3 cellular contexts compared by ENCODE assay signal in the genomic region with DNA sequence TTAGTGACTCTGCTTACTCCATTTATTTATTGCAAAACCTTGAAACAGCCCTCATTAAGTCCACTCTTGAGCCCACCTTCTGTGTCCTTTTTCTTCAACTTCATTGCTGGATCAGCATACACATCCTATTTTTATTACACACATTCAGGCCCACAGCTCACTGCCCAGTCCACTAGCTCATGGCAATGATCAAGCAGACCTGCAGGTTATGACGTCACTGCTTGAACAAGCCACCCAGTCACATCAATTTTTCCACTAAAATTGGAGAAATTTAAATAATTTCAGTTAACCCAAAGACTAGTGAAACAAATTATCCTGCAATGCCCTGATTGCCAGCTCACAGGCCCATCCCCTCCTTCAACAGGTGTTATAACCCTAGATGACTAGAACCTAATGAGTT.
TF ChIP-seq lines count a peak whose summit lies in the region.

No MANE protein-coding gene starts in this region.

TF ChIP-seq in HepG2, 621 proteins besides CTCF, POLR2A, EP300 and RAD21:
- TF ChIP-seq CREB1 (IDR thresholded peaks at IDR 0.05) (peak; percentile 96), CREB1 (CRISPR knock-in tag; IDR thresholded peaks at IDR 0.05) (no peak), ATF7 (IDR thresholded peaks at IDR 0.05) (peak; percentile 96), ATF7 (CRISPR knock-in tag; IDR thresholded peaks at IDR 0.05) (no peak), ZNF510 (CRISPR knock-in tag; IDR thresholded peaks at IDR 0.05; ENCODE audit: low read depth) (no peak)
TF ChIP-seq in HepG2: peak in this region for 2.

TF ChIP-seq in GM12878, 131 proteins besides CTCF, POLR2A, EP300 and RAD21:
- peak; percentile 34; the same call in 1 of the 2 replicates for TF ChIP-seq ATF7 (IDR thresholded peaks at IDR 0.05; ENCODE audit: low read depth)
- TF ChIP-seq NR2F1 (conservative IDR thresholded peaks at IDR 0.05) = no peak
- TF ChIP-seq POU2F2 (IDR thresholded peaks at IDR 0.05; ENCODE audit: borderline replicate concordance, low read depth, low read length) = no peak
TF ChIP-seq in GM12878: peak in this region for 1.

TF ChIP-seq in K562, 482 proteins besides CTCF, POLR2A, EP300 and RAD21:
- no peak for TF ChIP-seq NFYB (IDR thresholded peaks at IDR 0.05; ENCODE audit: extremely low read depth, insufficient read length)
- no peak for TF ChIP-seq ELF2 (CRISPR knock-in tag; IDR thresholded peaks at IDR 0.05)
- TF ChIP-seq SIX5 (IDR thresholded peaks at IDR 0.05; ENCODE audit: borderline replicate concordance in 1 of 2, insufficient read depth in 1 of 2, low read depth in 1 of 2, low read length in 2 of 2) = no peak
- TF ChIP-seq, protein P1, sequence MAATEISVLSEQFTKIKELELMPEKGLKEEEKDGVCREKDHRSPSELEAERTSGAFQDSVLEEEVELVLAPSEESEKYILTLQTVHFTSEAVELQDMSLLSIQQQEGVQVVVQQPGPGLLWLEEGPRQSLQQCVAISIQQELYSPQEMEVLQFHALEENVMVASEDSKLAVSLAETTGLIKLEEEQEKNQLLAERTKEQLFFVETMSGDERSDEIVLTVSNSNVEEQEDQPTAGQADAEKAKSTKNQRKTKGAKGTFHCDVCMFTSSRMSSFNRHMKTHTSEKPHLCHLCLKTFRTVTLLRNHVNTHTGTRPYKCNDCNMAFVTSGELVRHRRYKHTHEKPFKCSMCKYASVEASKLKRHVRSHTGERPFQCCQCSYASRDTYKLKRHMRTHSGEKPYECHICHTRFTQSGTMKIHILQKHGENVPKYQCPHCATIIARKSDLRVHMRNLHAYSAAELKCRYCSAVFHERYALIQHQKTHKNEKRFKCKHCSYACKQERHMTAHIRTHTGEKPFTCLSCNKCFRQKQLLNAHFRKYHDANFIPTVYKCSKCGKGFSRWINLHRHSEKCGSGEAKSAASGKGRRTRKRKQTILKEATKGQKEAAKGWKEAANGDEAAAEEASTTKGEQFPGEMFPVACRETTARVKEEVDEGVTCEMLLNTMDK (IDR thresholded peaks at IDR 0.05; ENCODE audit: borderline replicate concordance, insufficient read depth, low read depth, low read length, poor library complexity, severe bottlenecking) = no peak
- no peak for TF ChIP-seq LEF1 (IDR thresholded peaks at IDR 0.05)
- TF ChIP-seq MECOM (CRISPR knock-in tag; IDR thresholded peaks at IDR 0.05) = no peak
- no peak for TF ChIP-seq NR1H2 (CRISPR knock-in tag; IDR thresholded peaks at IDR 0.05)
- TF ChIP-seq, protein P2, sequence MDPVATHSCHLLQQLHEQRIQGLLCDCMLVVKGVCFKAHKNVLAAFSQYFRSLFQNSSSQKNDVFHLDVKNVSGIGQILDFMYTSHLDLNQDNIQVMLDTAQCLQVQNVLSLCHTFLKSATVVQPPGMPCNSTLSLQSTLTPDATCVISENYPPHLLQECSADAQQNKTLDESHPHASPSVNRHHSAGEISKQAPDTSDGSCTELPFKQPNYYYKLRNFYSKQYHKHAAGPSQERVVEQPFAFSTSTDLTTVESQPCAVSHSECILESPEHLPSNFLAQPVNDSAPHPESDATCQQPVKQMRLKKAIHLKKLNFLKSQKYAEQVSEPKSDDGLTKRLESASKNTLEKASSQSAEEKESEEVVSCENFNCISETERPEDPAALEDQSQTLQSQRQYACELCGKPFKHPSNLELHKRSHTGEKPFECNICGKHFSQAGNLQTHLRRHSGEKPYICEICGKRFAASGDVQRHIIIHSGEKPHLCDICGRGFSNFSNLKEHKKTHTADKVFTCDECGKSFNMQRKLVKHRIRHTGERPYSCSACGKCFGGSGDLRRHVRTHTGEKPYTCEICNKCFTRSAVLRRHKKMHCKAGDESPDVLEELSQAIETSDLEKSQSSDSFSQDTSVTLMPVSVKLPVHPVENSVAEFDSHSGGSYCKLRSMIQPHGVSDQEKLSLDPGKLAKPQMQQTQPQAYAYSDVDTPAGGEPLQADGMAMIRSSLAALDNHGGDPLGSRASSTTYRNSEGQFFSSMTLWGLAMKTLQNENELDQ (CRISPR knock-in tag; IDR thresholded peaks at IDR 0.05; ENCODE audit: borderline replicate concordance) = no peak
- TF ChIP-seq, protein P3, sequence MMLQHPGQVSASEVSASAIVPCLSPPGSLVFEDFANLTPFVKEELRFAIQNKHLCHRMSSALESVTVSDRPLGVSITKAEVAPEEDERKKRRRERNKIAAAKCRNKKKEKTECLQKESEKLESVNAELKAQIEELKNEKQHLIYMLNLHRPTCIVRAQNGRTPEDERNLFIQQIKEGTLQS (IDR thresholded peaks at IDR 0.05) = peak; percentile 48; the same call in 1 of the 2 replicates
- TF ChIP-seq, protein P3 (CRISPR knock-in tag; conservative IDR thresholded peaks at IDR 0.05) = no peak
- no peak for TF ChIP-seq ATF1 (CRISPR knock-in tag; IDR thresholded peaks at IDR 0.05)
- peak; percentile 33; the same call in 1 of the 2 replicates for TF ChIP-seq ATF1 (tag; IDR thresholded peaks at IDR 0.05)
- TF ChIP-seq, protein P4, sequence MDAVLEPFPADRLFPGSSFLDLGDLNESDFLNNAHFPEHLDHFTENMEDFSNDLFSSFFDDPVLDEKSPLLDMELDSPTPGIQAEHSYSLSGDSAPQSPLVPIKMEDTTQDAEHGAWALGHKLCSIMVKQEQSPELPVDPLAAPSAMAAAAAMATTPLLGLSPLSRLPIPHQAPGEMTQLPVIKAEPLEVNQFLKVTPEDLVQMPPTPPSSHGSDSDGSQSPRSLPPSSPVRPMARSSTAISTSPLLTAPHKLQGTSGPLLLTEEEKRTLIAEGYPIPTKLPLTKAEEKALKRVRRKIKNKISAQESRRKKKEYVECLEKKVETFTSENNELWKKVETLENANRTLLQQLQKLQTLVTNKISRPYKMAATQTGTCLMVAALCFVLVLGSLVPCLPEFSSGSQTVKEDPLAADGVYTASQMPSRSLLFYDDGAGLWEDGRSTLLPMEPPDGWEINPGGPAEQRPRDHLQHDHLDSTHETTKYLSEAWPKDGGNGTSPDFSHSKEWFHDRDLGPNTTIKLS (IDR thresholded peaks at IDR 0.05; ENCODE audit: borderline replicate concordance, low read depth) = no peak
- TF ChIP-seq, protein P5, sequence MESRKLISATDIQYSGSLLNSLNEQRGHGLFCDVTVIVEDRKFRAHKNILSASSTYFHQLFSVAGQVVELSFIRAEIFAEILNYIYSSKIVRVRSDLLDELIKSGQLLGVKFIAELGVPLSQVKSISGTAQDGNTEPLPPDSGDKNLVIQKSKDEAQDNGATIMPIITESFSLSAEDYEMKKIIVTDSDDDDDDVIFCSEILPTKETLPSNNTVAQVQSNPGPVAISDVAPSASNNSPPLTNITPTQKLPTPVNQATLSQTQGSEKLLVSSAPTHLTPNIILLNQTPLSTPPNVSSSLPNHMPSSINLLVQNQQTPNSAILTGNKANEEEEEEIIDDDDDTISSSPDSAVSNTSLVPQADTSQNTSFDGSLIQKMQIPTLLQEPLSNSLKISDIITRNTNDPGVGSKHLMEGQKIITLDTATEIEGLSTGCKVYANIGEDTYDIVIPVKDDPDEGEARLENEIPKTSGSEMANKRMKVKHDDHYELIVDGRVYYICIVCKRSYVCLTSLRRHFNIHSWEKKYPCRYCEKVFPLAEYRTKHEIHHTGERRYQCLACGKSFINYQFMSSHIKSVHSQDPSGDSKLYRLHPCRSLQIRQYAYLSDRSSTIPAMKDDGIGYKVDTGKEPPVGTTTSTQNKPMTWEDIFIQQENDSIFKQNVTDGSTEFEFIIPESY (CRISPR knock-in tag; IDR thresholded peaks at IDR 0.05) = no peak
- TF ChIP-seq NEUROD1 (IDR thresholded peaks at IDR 0.05; ENCODE audit: borderline replicate concordance, low read depth, low read length, partially characterized antibody) = no peak
- TF ChIP-seq XRCC3 (IDR thresholded peaks at IDR 0.05) = no peak
- peak; percentile 24; the same call in 1 of the 2 replicates for TF ChIP-seq ATF7 (IDR thresholded peaks at IDR 0.05)
